Comparison of ENCODE assay signal across 21 cellular contexts in genomic region chr2:188497736-188498135, GRCh38.
DNase-seq lines count a peak whose midpoint lies in the region; ATAC-seq and TF ChIP-seq lines count a peak whose summit lies in the region.
"Had no signal": no experiment of that assay in that cellular context is flagged by ENCODE, and none has a peak within 500 bp of the region (broad histone marks: within the 10 kb centered on the region; RNA-seq: fewer than 3 reads in every experiment).

No MANE protein-coding gene starts in this region.

- no peak overlapping the region; the same call in 1 of the 2 replicates for H2AK5ac ChIP-seq in IMR-90 (ENCODE audit: low read depth, low read length)

- H3K27ac ChIP-seq in IMR-90 (ENCODE audit: insufficient read depth, low read length) (no peak overlapping the region), smooth muscle cell (ENCODE audit: low read depth) (peak overlapping the region; percentile 84), adrenal gland (no peak overlapping the region)
- H3K27ac ChIP-seq: 22Rv1, A549, GM23248, HL-60 had no signal

- H3K4ac ChIP-seq in IMR-90 (ENCODE audit: low read depth, low read length), result no peak overlapping the region; the same call in 1 of the 2 replicates

- no peaks in the 10 kb centered on the region for H3K27me3 ChIP-seq in IMR-90 (ENCODE audit: control insufficient read depth, insufficient read depth, low read length)
- H3K27me3 ChIP-seq in smooth muscle cell (ENCODE audit: low read depth), result no peaks in the 10 kb centered on the region
- no peaks in the 10 kb centered on the region for H3K27me3 ChIP-seq in adrenal gland

- H3K4me2 ChIP-seq in IMR-90 (ENCODE audit: low read depth, low read length) (no peak overlapping the region), smooth muscle cell (peak overlapping the region; percentile 70)
- H3K4me2 ChIP-seq: A549 had no signal

- no peaks in the 10 kb centered on the region for H3K4me1 Mint-ChIP-seq in activated naive CD4-positive, alpha-beta T cell treated with anti-CD3 and anti-CD28 coated beads for 36 hours (ENCODE audit: low read depth)
- H3K4me1 Mint-ChIP-seq: CD14-positive monocyte; CD4-positive, alpha-beta memory T cell; IgD-negative memory B cell had no signal

- H3K79me1 ChIP-seq in IMR-90 (ENCODE audit: low read depth in 1 of 2, low read length in 2 of 2), result peaks cover 3 to 21% of the 10 kb centered on the region in 2 experiments; a peak in 3 of 4 replicates

- H3K56ac ChIP-seq in IMR-90 (ENCODE audit: extremely low read depth, insufficient read depth, low read length), result no peak overlapping the region

- H3K27me3 Mint-ChIP-seq in activated naive CD4-positive, alpha-beta T cell treated with anti-CD3 and anti-CD28 coated beads for 36 hours (ENCODE audit: low read depth), result peaks cover 10% of the 10 kb centered on the region
- H3K27me3 Mint-ChIP-seq: IgD-negative memory B cell had no signal

- H2BK5ac ChIP-seq in IMR-90 (ENCODE audit: low read depth, low read length, poor library complexity, severe bottlenecking), result no peak overlapping the region

- H3K4me3 Mint-ChIP-seq in activated naive CD4-positive, alpha-beta T cell treated with anti-CD3 and anti-CD28 coated beads for 36 hours, result no peak overlapping the region
- H3K4me3 Mint-ChIP-seq: CD14-positive monocyte; CD4-positive, alpha-beta memory T cell; HFFc6; IgD-negative memory B cell had no signal

- no TSS peak for BruUV-seq in IMR-90 (replicated peaks; lab: Mats Ljungman, UMichigan)

- H3K4me3 ChIP-seq in IMR-90 (ENCODE audit: insufficient read depth, low read depth, low read length) (no peak overlapping the region), smooth muscle cell (no peak overlapping the region), adrenal gland (no peak overlapping the region)
- H3K4me3 ChIP-seq: A549, GM23248 had no signal

- 0 out of 3 replicates have a peak overlapping the region, but pooled peaks have one; percentile 52 for H2BK15ac ChIP-seq in IMR-90 (ENCODE audit: low read depth, low read length)

- H3K4me1 ChIP-seq in IMR-90 (ENCODE audit: control insufficient read depth, insufficient read depth, low read length) (peaks cover 11% of the 10 kb centered on the region), smooth muscle cell (ENCODE audit: low read depth) (peaks cover 9% of the 10 kb centered on the region), adrenal gland (replicated peaks in 1 of 2) (peaks cover 0 to 12% of the 10 kb centered on the region in 2 donors)

- no CpG with 5 or more reads among the region's 1 CpG for WGBS in IMR-90 (ENCODE audit: extremely low coverage in 2 of 2, insufficient read length in 1 of 2), 2 experiments
- 48% methylated on average over 1 of the region's 1 CpG for WGBS in smooth muscle cell (ENCODE audit: low lambda C conversion rate)
- WGBS in adrenal gland, 4 donors, result 92 to 100% (median 95%) methylated on average over 1 of the region's 1 CpG

- no peak for TF ChIP-seq POLR2A in IMR-90 (IDR thresholded peaks at IDR 0.05; ENCODE audit: low read depth, low read length)
- TF ChIP-seq POLR2A in adrenal gland (IDR thresholded peaks at IDR 0.05), result no peak

- H4K91ac ChIP-seq in IMR-90 (ENCODE audit: insufficient read depth, low read depth, low read length), result peak overlapping the region; percentile 61; the same call in 1 of the 2 replicates

- peak overlapping the region; percentile 17; the same call in 1 of the 2 replicates for H3K14ac ChIP-seq in IMR-90 (replicated peaks; ENCODE audit: low read depth, low read length)

- H4K20me1 ChIP-seq in IMR-90 (ENCODE audit: insufficient read depth, low read length) (no peaks in the 10 kb centered on the region), smooth muscle cell (ENCODE audit: low read depth) (no peaks in the 10 kb centered on the region)

- H3K9ac ChIP-seq in IMR-90 (ENCODE audit: low read depth, low read length), result no peak overlapping the region
- H3K9ac ChIP-seq in smooth muscle cell (ENCODE audit: low read depth), result no peak overlapping the region
- H3K9ac ChIP-seq: GM23248 had no signal

- peak overlapping the region; percentile 63; the same call in 1 of the 2 replicates for H2BK20ac ChIP-seq in IMR-90 (ENCODE audit: low read depth, low read length)

- no peak for TF ChIP-seq RAD21 in IMR-90 (IDR thresholded peaks at IDR 0.05; ENCODE audit: low read length)

- peaks cover 4% of the 10 kb centered on the region for H3K9me1 ChIP-seq in IMR-90 (ENCODE audit: insufficient read depth, low read length)

- in situ Hi-C loops in IMR-90 (cut with MboI; ENCODE audit: low sequenced_read_pairs), result no loop called here

- ATAC-seq in IMR-90 (ENCODE audit: low read depth), result no peak; the same call in 1 of the 2 replicates
- ATAC-seq: A549 had no signal

- no peak overlapping the region for H4K5ac ChIP-seq in IMR-90 (ENCODE audit: low read depth, low read length)

- no peak overlapping the region for H2AK9ac ChIP-seq in IMR-90 (replicated peaks; ENCODE audit: low read depth, low read length, poor library complexity)

- TF ChIP-seq CTCF in IMR-90 (conservative IDR thresholded peaks at IDR 0.05; ENCODE audit: low read depth, low read length) (no peak), smooth muscle cell (IDR thresholded peaks at IDR 0.05; ENCODE audit: borderline replicate concordance, insufficient read depth, poor library complexity, severe bottlenecking) (no peak), adrenal gland (IDR thresholded peaks at IDR 0.05) (no peak)

- H3K23ac ChIP-seq in IMR-90 (ENCODE audit: low read depth, low read length), result 0 out of 2 replicates have a peak overlapping the region, but pooled peaks have one; percentile 42

- no peak overlapping the region for H3K27ac Mint-ChIP-seq in activated naive CD4-positive, alpha-beta T cell treated with anti-CD3 and anti-CD28 coated beads for 36 hours
- H3K27ac Mint-ChIP-seq: CD14-positive monocyte; CD4-positive, alpha-beta memory T cell; HFFc6; IgD-negative memory B cell had no signal

- CTCF ChIA-PET in IMR-90 (lab: Yijun Ruan, JAX), result interaction anchor here (0.6 kb wide), 1 partner anchor 187 kb away, joined by 5 read pairs; no protein-coding TSS in a partner anchor
- CTCF ChIA-PET in activated naive CD4-positive, alpha-beta T cell treated with anti-CD3 and anti-CD28 coated beads for 36 hours (lab: Charles Lee), result no interaction called here

- DNase-seq in EL, result peak; percentile 35
- DNase-seq in IMR-90, result no peak
- DNase-seq in amniotic epithelial cell (ENCODE audit: low read depth), result peak; percentile 70
- no peak for DNase-seq in smooth muscle cell (lab: John Stamatoyannopoulos, UW; ENCODE audit: unreplicated experiment)
- DNase-seq in adrenal gland, result no peak
- no peak for DNase-seq in activated naive CD4-positive, alpha-beta T cell treated with anti-CD3 and anti-CD28 coated beads for 36 hours
- DNase-seq in activated CD4-positive, alpha-beta T cell treated with anti-CD3 and anti-CD28 coated beads for 48 hours, result no peak
- DNase-seq: AML-193; CD4-positive, alpha-beta memory T cell; DMS153; DMS79; GF-D8; GM23248; HCEC 1CT; HFFc6; KBM-7 had no signal

- POLR2A ChIA-PET in IMR-90 (lab: Charles Lee; ENCODE audit: unreplicated experiment), result no interaction called here

- H3K9me3 Mint-ChIP-seq in activated naive CD4-positive, alpha-beta T cell treated with anti-CD3 and anti-CD28 coated beads for 36 hours, result no peaks in the 10 kb centered on the region
- H3K9me3 Mint-ChIP-seq: HFFc6 had no signal

- H2AFZ ChIP-seq in IMR-90 (replicated peaks; ENCODE audit: low read length, poor library complexity) (no peak overlapping the region), smooth muscle cell (ENCODE audit: low read depth) (no peak overlapping the region)
- H2AFZ ChIP-seq: GM23248 had no signal

- peak overlapping the region; percentile 13; the same call in 1 of the 2 replicates for H3K18ac ChIP-seq in IMR-90 (ENCODE audit: low read depth, low read length)

- intact Hi-C loops in IMR-90 (cut with micrococcal nuclease) (loop anchor here (5.0 kb wide), 1 partner anchor 205 kb away; the partner anchor contains the start of gene GULP1), adrenal gland (cut with DNase I) (no loop called here)
- intact Hi-C loops in activated naive CD4-positive, alpha-beta T cell treated with anti-CD3 and anti-CD28 coated beads for 36 hours (cut with micrococcal nuclease), result no loop called here

- peaks cover 26% of the 10 kb centered on the region for H3K79me2 ChIP-seq in smooth muscle cell (ENCODE audit: low read depth)

- H3K9me3 ChIP-seq in IMR-90 (ENCODE audit: control insufficient read depth, insufficient read depth, low read length), result no peaks in the 10 kb centered on the region
- no peaks in the 10 kb centered on the region for H3K9me3 ChIP-seq in smooth muscle cell (replicated peaks; ENCODE audit: low read depth)
- H3K9me3 ChIP-seq in adrenal gland (replicated peaks in 1 of 3), result no peaks in the 10 kb centered on the region
- H3K9me3 ChIP-seq: A549 had no signal

- no peaks in the 10 kb centered on the region for H3K36me3 ChIP-seq in IMR-90 (ENCODE audit: control insufficient read depth, insufficient read depth, low read length)
- H3K36me3 ChIP-seq in smooth muscle cell (ENCODE audit: low read depth), result no peaks in the 10 kb centered on the region
- no peaks in the 10 kb centered on the region for H3K36me3 ChIP-seq in adrenal gland (replicated peaks in 1 of 2)

- H4K8ac ChIP-seq in IMR-90 (ENCODE audit: low read depth in 2 of 2, low read length in 2 of 2), result peak overlapping the region in 1 of 2 experiments; percentile 12; a peak in 1 of 4 replicates

- H2BK120ac ChIP-seq in IMR-90 (ENCODE audit: low read depth, low read length), result no peak overlapping the region

- dilution Hi-C loops in IMR-90 (cut with HindIII; ENCODE audit: low sequenced_read_pairs, unreplicated experiment), result no loop called here

- no peaks in the 10 kb centered on the region for H3K36me3 Mint-ChIP-seq in activated naive CD4-positive, alpha-beta T cell treated with anti-CD3 and anti-CD28 coated beads for 36 hours (ENCODE audit: low read depth)
- H3K36me3 Mint-ChIP-seq: CD14-positive monocyte; CD4-positive, alpha-beta memory T cell; IgD-negative memory B cell had no signal

- peaks cover 14% of the 10 kb centered on the region for H3F3A ChIP-seq in smooth muscle cell (ENCODE audit: low read depth)

TF ChIP-seq in IMR-90, 13 proteins besides CTCF, POLR2A, EP300 and RAD21 (continues in another document):
- TF ChIP-seq RCOR1 (IDR thresholded peaks at IDR 0.05; ENCODE audit: insufficient replicate concordance, low read length), result no peak
- TF ChIP-seq MAZ (IDR thresholded peaks at IDR 0.05; ENCODE audit: borderline replicate concordance, low read depth, low read length), result no peak
- TF ChIP-seq SMC3 (IDR thresholded peaks at IDR 0.05; ENCODE audit: low read depth, low read length), result no peak
- TF ChIP-seq FOS (IDR thresholded peaks at IDR 0.05; ENCODE audit: low read depth, low read length), result no peak
- TF ChIP-seq ELK1 (IDR thresholded peaks at IDR 0.05; ENCODE audit: borderline replicate concordance, low read depth, low read length), result no peak

Comparison
In these comparisons a context has a peak if more than half of its experiments do, and no peak if none do; other contexts are left out.
1. DNase-seq: peak in EL (single experiment) and amniotic epithelial cell (single experiment); none in IMR-90 (single experiment), smooth muscle cell (single experiment), adrenal gland (0 of 7), activated naive CD4-positive, alpha-beta T cell treated with anti-CD3 and anti-CD28 coated beads for 36 hours (single experiment) and activated CD4-positive, alpha-beta T cell treated with anti-CD3 and anti-CD28 coated beads for 48 hours (single experiment).